ENCODE assay signal across 23 cellular contexts in genomic region chr13:40074338-40074737, GRCh38.
A peak's percentile ranks its signal among the peaks of the same experiment; 100 is the strongest.
DNase-seq lines count a peak whose midpoint lies in the region; ATAC-seq, FAIRE-seq and TF ChIP-seq lines count a peak whose summit lies in the region.
"Had no signal": no experiment of that assay in that cellular context is flagged by ENCODE, and none has a peak within 500 bp of the region (broad histone marks: within the 10 kb centered on the region; RNA-seq: fewer than 3 reads in every experiment).

No MANE protein-coding gene starts in this region.

- H3K27ac ChIP-seq in fibroblast of lung (ENCODE audit: insufficient read depth, low read length) (no peak overlapping the region), left lung (no peak overlapping the region), tibial nerve (peak overlapping the region; percentile 18 to 73 (median 52))
- H3K27ac ChIP-seq: thyroid gland had no signal

- CTCF ChIA-PET in WTC11 (lab: Charles Lee): interaction anchor here (0.9 to 1.3 kb wide), 4 partner anchors 132 to 608 kb away, joined by 3 to 4 read pairs (median 3); no protein-coding TSS in a partner anchor

- H3K9me3 ChIP-seq in fibroblast of lung (ENCODE audit: control insufficient read depth, insufficient read depth, low read depth, low read length) (no peaks in the 10 kb centered on the region), left lung (no peaks in the 10 kb centered on the region), tibial nerve (no peaks in the 10 kb centered on the region)
- H3K9me3 ChIP-seq: heart left ventricle, thyroid gland had no signal

- intact Hi-C loops in left lung (cut with DNase I): no loop called here

- H3K27ac Mint-ChIP-seq in WTC11: no peak overlapping the region
- H3K27ac Mint-ChIP-seq: activated CD4-positive, alpha-beta T cell treated with anti-CD3 and anti-CD28 coated beads for 36 hours; activated naive CD4-positive, alpha-beta T cell treated with anti-CD3 and anti-CD28 coated beads for 36 hours; CD8-positive, alpha-beta T cell; dendritic cell treated with granulocyte-macrophage colony-stimulating factor and Interleukin-4, amounts not matched to agents 40 ng/mL and 50 ng/mL, for 4 days had no signal

- DNase-seq in WTC11 (ENCODE audit: low spot score): no peak
- peak; percentile 31 to 78 for DNase-seq in fibroblast of lung (ENCODE audit: low read depth in 2 of 2)
- DNase-seq in left lung: no peak
- DNase-seq in tibial nerve (ENCODE audit: low spot score in 2 of 2): no peak
- DNase-seq in activated T-cell treated with anti-CD3 and anti-CD28 coated beads, Interleukin-2, amount 50 U/mL, for 1 hour: no peak
- DNase-seq in HTR-8/SVneo (ENCODE audit: insufficient read length, low spot score): no peak
- DNase-seq in activated CD4-positive, alpha-beta T cell treated with anti-CD3 and anti-CD28 coated beads for 1 hour: no peak
- DNase-seq: activated CD4-positive, alpha-beta T cell treated with anti-CD3 and anti-CD28 coated beads for 36 hours; activated naive CD4-positive, alpha-beta T cell treated with anti-CD3 and anti-CD28 coated beads for 36 hours; activated T-cell treated with anti-CD3 and anti-CD28 coated beads, Interleukin-2, amount 50 U/mL, for 72 hours; caudate nucleus; CD8-positive, alpha-beta T cell; left colon; NCI-H1694 treated with DMSO at 0.1 percent for 48 hours; NCI-H2171; NCI-H524; nucleus accumbens; stimulated activated naive CD4-positive, alpha-beta T cell treated with Interleukin-2 at 50 U/mL for 16 hours; thyroid gland had no signal

- H3K4me1 Mint-ChIP-seq in WTC11: peaks cover 17% of the 10 kb centered on the region

- H3K27me3 ChIP-seq in fibroblast of lung (ENCODE audit: control insufficient read depth, insufficient read depth, low read length) (no peaks in the 10 kb centered on the region), left lung (no peaks in the 10 kb centered on the region), tibial nerve (no peaks in the 10 kb centered on the region)
- H3K27me3 ChIP-seq: heart left ventricle, thyroid gland had no signal

- H4K20me1 ChIP-seq in fibroblast of lung (ENCODE audit: control insufficient read depth, extremely low read depth, insufficient read depth, low read length): no peaks in the 10 kb centered on the region

- no peak for TF ChIP-seq CTCF in WTC11 (IDR thresholded peaks at IDR 0.05)
- TF ChIP-seq CTCF in fibroblast of lung (conservative IDR thresholded peaks at IDR 0.05 in 1 of 2, IDR thresholded peaks at IDR 0.05 in 1 of 2; ENCODE audit: low read depth in 1 of 2, low read length in 2 of 2): no peak
- TF ChIP-seq CTCF in left lung (IDR thresholded peaks at IDR 0.05): no peak
- no peak for TF ChIP-seq CTCF in tibial nerve (IDR thresholded peaks at IDR 0.05)

- no peaks in the 10 kb centered on the region for H3K4me1 ChIP-seq in fibroblast of lung (ENCODE audit: control insufficient read depth, extremely low read depth, insufficient read depth, low read length)
- peaks cover 0 to 3% of the 10 kb centered on the region in 2 donors for H3K4me1 ChIP-seq in left lung
- peaks cover 0 to 16% (median 7%) of the 10 kb centered on the region in 4 donors for H3K4me1 ChIP-seq in tibial nerve
- H3K4me1 ChIP-seq: thyroid gland had no signal

- no peak overlapping the region for H2AFZ ChIP-seq in fibroblast of lung (ENCODE audit: low read length)

- no peaks in the 10 kb centered on the region for H3K27me3 Mint-ChIP-seq in WTC11 (ENCODE audit: low read depth)
- H3K27me3 Mint-ChIP-seq: activated CD4-positive, alpha-beta T cell treated with anti-CD3 and anti-CD28 coated beads for 36 hours; dendritic cell treated with granulocyte-macrophage colony-stimulating factor and Interleukin-4, amounts not matched to agents 40 ng/mL and 50 ng/mL, for 4 days had no signal

- H3K79me2 ChIP-seq in fibroblast of lung (ENCODE audit: control insufficient read depth, insufficient read depth, low read length): no peaks in the 10 kb centered on the region

- TF ChIP-seq EP300 in tibial nerve (IDR thresholded peaks at IDR 0.05): no peak

- H3K9me3 Mint-ChIP-seq in WTC11: no peaks in the 10 kb centered on the region
- H3K9me3 Mint-ChIP-seq: activated naive CD4-positive, alpha-beta T cell treated with anti-CD3 and anti-CD28 coated beads for 36 hours; CD8-positive, alpha-beta T cell had no signal

- POLR2A ChIA-PET in WTC11 (lab: Charles Lee): no interaction called here

- H3K36me3 ChIP-seq in fibroblast of lung (ENCODE audit: control insufficient read depth, insufficient read depth, low read length): no peaks in the 10 kb centered on the region
- no peaks in the 10 kb centered on the region for H3K36me3 ChIP-seq in left lung
- H3K36me3 ChIP-seq in tibial nerve: no peaks in the 10 kb centered on the region
- H3K36me3 ChIP-seq: heart left ventricle, thyroid gland had no signal

- ATAC-seq in WTC11 (peak; percentile 52), left lung (peak; percentile 19)
- ATAC-seq: activated CD4-positive, alpha-beta T cell treated with anti-CD3 and anti-CD28 coated beads for 36 hours; activated T-cell treated with anti-CD3 and anti-CD28 coated beads, Interleukin-2, amount 50 U/mL, for 72 hours; CD8-positive, alpha-beta T cell; left colon had no signal

- no peak overlapping the region for H3K4me2 ChIP-seq in fibroblast of lung (ENCODE audit: extremely low read depth, insufficient read depth, low read length)

- no peak overlapping the region for H3K9ac ChIP-seq in fibroblast of lung (ENCODE audit: insufficient read depth, low read length)

- no peaks in the 10 kb centered on the region for H3K36me3 Mint-ChIP-seq in WTC11
- H3K36me3 Mint-ChIP-seq: CD8-positive, alpha-beta T cell had no signal

- FAIRE-seq in HTR-8/SVneo (lab: Jason Lieb, UNC): no peak
- FAIRE-seq: G401.6, TTC549 had no signal

- no peak overlapping the region for H3K4me3 Mint-ChIP-seq in WTC11
- H3K4me3 Mint-ChIP-seq: activated CD4-positive, alpha-beta T cell treated with anti-CD3 and anti-CD28 coated beads for 36 hours; activated naive CD4-positive, alpha-beta T cell treated with anti-CD3 and anti-CD28 coated beads for 36 hours; activated T-cell treated with anti-CD3 and anti-CD28 coated beads, Interleukin-2, amount 50 U/mL, for 72 hours; CD8-positive, alpha-beta T cell; dendritic cell treated with granulocyte-macrophage colony-stimulating factor and Interleukin-4, amounts not matched to agents 40 ng/mL and 50 ng/mL, for 4 days had no signal

- 40 to 49% methylated on average over 3 of the region's 3 CpGs for WGBS in tibial nerve, 2 donors

- TF ChIP-seq POLR2A in tibial nerve (IDR thresholded peaks at IDR 0.05): no peak

- H3K4me3 ChIP-seq in fibroblast of lung (replicated peaks in 1 of 4; ENCODE audit: control extremely low read depth in 1 of 4, insufficient read depth in 1 of 4, low read depth in 3 of 4, low read length in 4 of 4) (no peak overlapping the region), left lung (no peak overlapping the region), tibial nerve (no peak overlapping the region)
- H3K4me3 ChIP-seq: heart left ventricle, thyroid gland had no signal

TF ChIP-seq in WTC11, 78 proteins besides CTCF, POLR2A, EP300 and RAD21 (continues in another document):
- no peak for TF ChIP-seq ZNF232 (CRISPR knock-in tag; IDR thresholded peaks at IDR 0.05)
- TF ChIP-seq NR2C2 (CRISPR knock-in tag; IDR thresholded peaks at IDR 0.05): no peak
- no peak for TF ChIP-seq USF2 (CRISPR knock-in tag; IDR thresholded peaks at IDR 0.05)
- no peak for TF ChIP-seq HMGA2 (CRISPR knock-in tag; IDR thresholded peaks at IDR 0.05)
- no peak for TF ChIP-seq NFE2L1 (CRISPR knock-in tag; IDR thresholded peaks at IDR 0.05)
- no peak for TF ChIP-seq ATF3 (CRISPR knock-in tag; conservative IDR thresholded peaks at IDR 0.05)
- no peak for TF ChIP-seq ZNF138 (CRISPR knock-in tag; conservative IDR thresholded peaks at IDR 0.05)
- TF ChIP-seq ESRRA (CRISPR knock-in tag; IDR thresholded peaks at IDR 0.05; ENCODE audit: borderline replicate concordance): no peak
- TF ChIP-seq IRF1 (CRISPR knock-in tag; IDR thresholded peaks at IDR 0.05): no peak
- TF ChIP-seq ZNF512 (CRISPR knock-in tag; IDR thresholded peaks at IDR 0.05; ENCODE audit: borderline replicate concordance): no peak
- no peak for TF ChIP-seq CBFB (CRISPR knock-in tag; IDR thresholded peaks at IDR 0.05; ENCODE audit: low read depth)
- no peak for TF ChIP-seq ZMAT4 (CRISPR knock-in tag; IDR thresholded peaks at IDR 0.05)
- TF ChIP-seq TEAD1 (CRISPR knock-in tag; IDR thresholded peaks at IDR 0.05): no peak

Comparison
In these comparisons a context has a peak if more than half of its experiments do, and no peak if none do; other contexts are left out.
1. DNase-seq: peak in fibroblast of lung (2 of 2); none in WTC11 (single experiment), left lung (0 of 2), tibial nerve (0 of 2), activated T-cell treated with anti-CD3 and anti-CD28 coated beads, Interleukin-2, amount 50 U/mL, for 1 hour (single experiment), HTR-8/SVneo (single experiment) and activated CD4-positive, alpha-beta T cell treated with anti-CD3 and anti-CD28 coated beads for 1 hour (single experiment).
2. H3K27ac ChIP-seq: peak in tibial nerve (4 of 4); none in fibroblast of lung (single experiment) and left lung (0 of 2).